ENCODE assay signal across 8 cellular contexts in genomic region chr12:39619660-39620433, GRCh38. TPM values are rescaled to one million over a fixed set of nuclear protein-coding genes. Genes with fewer than 3 reads are reported as not detected.
DNase-seq lines count a peak whose midpoint lies in the region; ATAC-seq, FAIRE-seq and TF ChIP-seq lines count a peak whose summit lies in the region.

Gene ABCD2, minus strand, starts transcription at chr12:39619803. Its CDS starts 188 bp downstream, at chr12:39619615.

- peak in 1 of 2 donors; percentile 34 for TF ChIP-seq POLR2A in tibial nerve (IDR thresholded peaks at IDR 0.05)

- H2AFZ ChIP-seq in Loucy (ENCODE audit: low read length) = peak within 1 kb of the TSS; percentile 89

- no peaks in the 10 kb centered on the region for H4K20me1 ChIP-seq in Loucy (ENCODE audit: insufficient read depth, low read length, poor library complexity, severe bottlenecking)

- peak in 1 of 2 donors; percentile 63 for TF ChIP-seq EP300 in tibial nerve (IDR thresholded peaks at IDR 0.05)

- H3K27ac Mint-ChIP-seq in activated naive CD4-positive, alpha-beta T cell treated with anti-CD3 and anti-CD28 coated beads, Interleukin-2, amount 50 U/mL, for 72 hours = no peak within 1 kb of the TSS

- H3K9ac ChIP-seq in Loucy (ENCODE audit: low read depth, low read length, poor library complexity, severe bottlenecking) (peak within 1 kb of the TSS; percentile 75), SK-N-MC (ENCODE audit: insufficient read length) (peak within 1 kb of the TSS; percentile 62)

- WGBS in pancreas, 2 donors = 0 to 2% methylated on average over 20 of the region's 20 CpGs
- 1% methylated on average over 20 of the region's 20 CpGs for WGBS in tibial nerve, 2 donors

- peak; percentile 39 for FAIRE-seq in pancreas (lab: Jason Lieb, UNC)

- H3K79me2 ChIP-seq in Loucy (ENCODE audit: insufficient read depth, low read length) = no peaks in the 10 kb centered on the region

- ATAC-seq in activated naive CD4-positive, alpha-beta T cell treated with anti-CD3 and anti-CD28 coated beads, Interleukin-2, amount 50 U/mL, for 72 hours = peak; percentile 77 to 81
- ATAC-seq in Right ventricle myocardium inferior = peak; percentile 92
- peak; percentile 71 to 92 (median 89) for ATAC-seq in pancreas

- peaks cover 13 to 21% of the 10 kb centered on the region in 2 donors for H3K36me3 Mint-ChIP-seq in activated naive CD4-positive, alpha-beta T cell treated with anti-CD3 and anti-CD28 coated beads, Interleukin-2, amount 50 U/mL, for 72 hours

- no peaks in the 10 kb centered on the region for H3F3A ChIP-seq in Loucy (ENCODE audit: low read depth)

- intact Hi-C loops in Right ventricle myocardium inferior (cut with DNase I) (no loop called here), pancreas (cut with DNase I) (no loop called here)

- peak within 1 kb of the TSS; percentile 98 for H3K4me2 ChIP-seq in Loucy (ENCODE audit: low read depth, low read length, poor library complexity, severe bottlenecking)

- H3K9me3 ChIP-seq in Loucy (ENCODE audit: insufficient read depth, low read depth, low read length) = no peaks in the 10 kb centered on the region
- H3K9me3 ChIP-seq in SK-N-MC (ENCODE audit: low read depth, low read length) = no peaks in the 10 kb centered on the region
- H3K9me3 ChIP-seq in pancreas = no peaks in the 10 kb centered on the region
- H3K9me3 ChIP-seq in tibial nerve = no peaks in the 10 kb centered on the region

- peak; percentile 24 for DNase-seq in GM04504 (ENCODE audit: low read depth)
- peak; percentile 59 for DNase-seq in H7
- DNase-seq in SK-N-MC (ENCODE audit: low read depth, low spot score) = peak; percentile 45
- peak; percentile 61 to 82 for DNase-seq in activated naive CD4-positive, alpha-beta T cell treated with anti-CD3 and anti-CD28 coated beads, Interleukin-2, amount 50 U/mL, for 72 hours (ENCODE audit: low spot score in 2 of 2)
- peak; percentile 74 for DNase-seq in Right ventricle myocardium inferior (ENCODE audit: missing footprints)
- DNase-seq in pancreas = peak in 4 of 6 donors; percentile 5 to 29 (median 18)
- DNase-seq in tibial nerve (ENCODE audit: low spot score in 2 of 2) = peak; percentile 28 to 66

- H3K27ac ChIP-seq in SK-N-MC = peak within 1 kb of the TSS; percentile 4; the same call in 1 of the 2 replicates
- peak within 1 kb of the TSS in 1 of 4 donors; percentile 42 for H3K27ac ChIP-seq in pancreas
- H3K27ac ChIP-seq in tibial nerve = peak within 1 kb of the TSS; percentile 64 to 88 (median 78)

- H3K4me1 ChIP-seq in Loucy (ENCODE audit: insufficient read depth, low read length, poor library complexity, severe bottlenecking) (peaks cover 26% of the 10 kb centered on the region), pancreas (peaks cover 0 to 6% (median 3%) of the 10 kb centered on the region in 3 donors), tibial nerve (peaks cover 0 to 11% (median 2%) of the 10 kb centered on the region in 4 donors)

- 0 out of 2 replicates have a peak, but pooled peaks have one; percentile 20 for TF ChIP-seq CTCF in Loucy (conservative IDR thresholded peaks at IDR 0.05; ENCODE audit: low read length)
- no peak for TF ChIP-seq CTCF in pancreas (IDR thresholded peaks at IDR 0.05)
- peak in 1 of 5 experiments; percentile 35 for TF ChIP-seq CTCF in tibial nerve (IDR thresholded peaks at IDR 0.05)

- H3K9me3 Mint-ChIP-seq in activated naive CD4-positive, alpha-beta T cell treated with anti-CD3 and anti-CD28 coated beads, Interleukin-2, amount 50 U/mL, for 72 hours = no peaks in the 10 kb centered on the region

- H3K27me3 ChIP-seq in H7 (ENCODE audit: control insufficient read depth, insufficient read depth, low read length) (peaks cover 4% of the 10 kb centered on the region; the same call in 1 of the 2 replicates), Loucy (ENCODE audit: insufficient read depth, low read length, poor library complexity, severe bottlenecking) (no peaks in the 10 kb centered on the region), pancreas (no peaks in the 10 kb centered on the region), tibial nerve (no peaks in the 10 kb centered on the region)

- H3K4me3 ChIP-seq in H7 (ENCODE audit: insufficient read depth, low read depth, low read length) (peak within 1 kb of the TSS; percentile 33), Loucy (ENCODE audit: low read length, poor library complexity, severe bottlenecking) (peak within 1 kb of the TSS; percentile 77), SK-N-MC (peak within 1 kb of the TSS; percentile 81), pancreas (peak within 1 kb of the TSS; percentile 8 to 39 (median 25)), tibial nerve (peak within 1 kb of the TSS; percentile 39 to 61 (median 51))

- no peaks in the 10 kb centered on the region for H3K9me2 ChIP-seq in Loucy (replicated peaks; ENCODE audit: low read depth, low read length)

- H3K36me3 ChIP-seq in H7 (replicated peaks; ENCODE audit: control insufficient read depth, insufficient read depth, low read length) (no peaks in the 10 kb centered on the region), Loucy (ENCODE audit: insufficient read depth, low read length) (no peaks in the 10 kb centered on the region), SK-N-MC (ENCODE audit: insufficient read depth, low read length) (no peaks in the 10 kb centered on the region), pancreas (no peaks in the 10 kb centered on the region), tibial nerve (no peaks in the 10 kb centered on the region)

RNA-seq across cellular contexts. Expression of gene ABCD2, which starts in this region (rescaled TPM):
- total RNA-seq in H7 (2014; rRNA removed; shearing (Covaris generic)) = not detected in 2 replicates
- 1 to 10 TPM; 5.9 to 7.3 TPM for total RNA-seq in activated naive CD4-positive, alpha-beta T cell treated with anti-CD3 and anti-CD28 coated beads, Interleukin-2, amount 50 U/mL, for 72 hours
- total RNA-seq in Right ventricle myocardium inferior (9.4 TPM), pancreas (under 1 TPM in 5 of 6 donors, not detected in 1; 0.03 to 0.38 (median 0.06) TPM), tibial nerve (1 to 10 TPM; 4.8 to 8.8 (median 7.7) TPM)
- under 1 TPM; 0.04 to 0.05 TPM for polyA plus RNA-seq in pancreas

Comparison
In these comparisons a context has a peak if more than half of its experiments do, and no peak if none do; other contexts are left out.
1. Peak in DNase-seq and H3K4me3 ChIP-seq in H7; RNA of the gene not detected or under 1 TPM.
2. Peak in DNase-seq, ATAC-seq and H3K4me3 ChIP-seq in pancreas; RNA of the gene not detected or under 1 TPM.
3. DNase-seq: peak in every context shown above with its lines; median percentile 74 in Right ventricle myocardium inferior; 72 in activated naive CD4-positive, alpha-beta T cell treated with anti-CD3 and anti-CD28 coated beads, Interleukin-2, amount 50 U/mL, for 72 hours; 59 in H7; 47 in tibial nerve; 45 in SK-N-MC; 24 in GM04504; 18 in pancreas.
4. H3K4me3 ChIP-seq: peak in every context shown above with its lines; median percentile 81 in SK-N-MC; 77 in Loucy; 51 in tibial nerve; 33 in H7; 25 in pancreas.